In genomic region chr1:94309216-94309615, GRCh38 we compare ENCODE assay signal across 15 cellular contexts.
DNase-seq lines count a peak whose midpoint lies in the region; ATAC-seq and TF ChIP-seq lines count a peak whose summit lies in the region.
"Had no signal": no experiment of that assay in that cellular context is flagged by ENCODE, and none has a peak within 500 bp of the region (broad histone marks: within the 10 kb centered on the region; RNA-seq: fewer than 3 reads in every experiment).

No MANE protein-coding gene starts in this region.

- intact Hi-C loops in left ventricle myocardium superior (cut with micrococcal nuclease) (no loop called here), left ventricle myocardium inferior (cut with micrococcal nuclease) (no loop called here), dorsolateral prefrontal cortex (cut with DNase I) (no loop called here)

- H3K4me3 ChIP-seq in left ventricle myocardium inferior (no peak overlapping the region), liver (ENCODE audit: low read depth in 1 of 3, low read length in 3 of 3) (no peak overlapping the region), dorsolateral prefrontal cortex (no peak overlapping the region)
- H3K4me3 ChIP-seq: BLaER1, GM12878 had no signal

- H3K27me3 ChIP-seq in left ventricle myocardium inferior (ENCODE audit: low read depth): no peaks in the 10 kb centered on the region
- no peaks in the 10 kb centered on the region for H3K27me3 ChIP-seq in liver (ENCODE audit: control insufficient read depth in 4 of 4, insufficient read depth in 4 of 4, low read length in 3 of 4)
- H3K27me3 ChIP-seq in dorsolateral prefrontal cortex: peaks cover 0 to 6% (median 0%) of the 10 kb centered on the region in 45 donors
- H3K27me3 ChIP-seq: BLaER1 had no signal

- no peak overlapping the region for H3K9ac ChIP-seq in liver (ENCODE audit: low read depth in 1 of 2, low read length in 2 of 2)
- H3K9ac ChIP-seq: BLaER1 had no signal

- H3K36me3 ChIP-seq in left ventricle myocardium inferior (no peaks in the 10 kb centered on the region), liver (ENCODE audit: control insufficient read depth in 4 of 4, insufficient read depth in 3 of 4, low read depth in 1 of 4, low read length in 3 of 4) (no peaks in the 10 kb centered on the region)
- H3K36me3 ChIP-seq: BLaER1 had no signal

- DNase-seq in left ventricle myocardium superior: no peak
- DNase-seq in left ventricle myocardium inferior: no peak
- peak; percentile 71 to 75 for DNase-seq in SHP77 (lab: John Stamatoyannopoulos, UW)
- DNase-seq in kidney glomerular epithelial cell (lab: John Stamatoyannopoulos, UW): no peak
- no peak for DNase-seq in dorsolateral prefrontal cortex
- DNase-seq: 8988T; AML-193; CD8-positive, alpha-beta memory T cell; DMS79; HCEC 1CT; IMR-90 had no signal

- TF ChIP-seq CTCF in left ventricle myocardium inferior (IDR thresholded peaks at IDR 0.05; ENCODE audit: borderline replicate concordance): no peak
- no peak for TF ChIP-seq CTCF in liver (IDR thresholded peaks at IDR 0.05; ENCODE audit: low read depth, low read length, missing input control)
- no peak for TF ChIP-seq CTCF in dorsolateral prefrontal cortex (IDR thresholded peaks at IDR 0.05 in 54 of 56, conservative IDR thresholded peaks at IDR 0.05 in 2 of 56; ENCODE audit: low read depth in 1 of 56, partially characterized antibody in 56 of 56)

- no peaks in the 10 kb centered on the region for H3K9me3 ChIP-seq in left ventricle myocardium inferior (replicated peaks)
- H3K9me3 ChIP-seq in liver (ENCODE audit: control insufficient read depth in 4 of 4, low read length in 3 of 4): no peaks in the 10 kb centered on the region
- H3K9me3 ChIP-seq: BLaER1 had no signal

- no peak overlapping the region for H3K27ac ChIP-seq in left ventricle myocardium inferior (replicated peaks)
- no peak overlapping the region for H3K27ac ChIP-seq in liver (ENCODE audit: low read depth in 1 of 2, low read length in 2 of 2)
- H3K27ac ChIP-seq in dorsolateral prefrontal cortex: no peak overlapping the region
- H3K27ac ChIP-seq: BLaER1 had no signal

- no peak for TF ChIP-seq RAD21 in liver (IDR thresholded peaks at IDR 0.05)

- H3K4me1 ChIP-seq in left ventricle myocardium inferior (peaks cover 17% of the 10 kb centered on the region), liver (ENCODE audit: control insufficient read depth in 4 of 4, insufficient read depth in 4 of 4, low read length in 3 of 4) (peaks cover 6 to 24% (median 11%) of the 10 kb centered on the region in 4 donors)
- H3K4me1 ChIP-seq: BLaER1 had no signal

- ATAC-seq in left ventricle myocardium superior: peak; percentile 43
- ATAC-seq in GM18858 (IDR thresholded peaks at IDR 0.05; ENCODE audit: unreplicated experiment): no peak
- ATAC-seq: GM12878 had no signal

- WGBS in liver: 75% methylated on average over 4 of the region's 4 CpGs

TF ChIP-seq in liver, 16 proteins besides CTCF, POLR2A, EP300 and RAD21:
- peak; percentile 73 for TF ChIP-seq NR2F2 (IDR thresholded peaks at IDR 0.05)
- no peak for TF ChIP-seq JUND (IDR thresholded peaks at IDR 0.05)
TF ChIP-seq in liver: peak in this region for 1.

Comparison
In these comparisons a context has a peak if more than half of its experiments do, and no peak if none do; other contexts are left out.
1. DNase-seq: peak in SHP77 (2 of 2); none in left ventricle myocardium superior (single experiment), left ventricle myocardium inferior (single experiment), kidney glomerular epithelial cell (single experiment) and dorsolateral prefrontal cortex (0 of 10).